ENCODE assay signal across 29 cellular contexts in the genomic region with DNA sequence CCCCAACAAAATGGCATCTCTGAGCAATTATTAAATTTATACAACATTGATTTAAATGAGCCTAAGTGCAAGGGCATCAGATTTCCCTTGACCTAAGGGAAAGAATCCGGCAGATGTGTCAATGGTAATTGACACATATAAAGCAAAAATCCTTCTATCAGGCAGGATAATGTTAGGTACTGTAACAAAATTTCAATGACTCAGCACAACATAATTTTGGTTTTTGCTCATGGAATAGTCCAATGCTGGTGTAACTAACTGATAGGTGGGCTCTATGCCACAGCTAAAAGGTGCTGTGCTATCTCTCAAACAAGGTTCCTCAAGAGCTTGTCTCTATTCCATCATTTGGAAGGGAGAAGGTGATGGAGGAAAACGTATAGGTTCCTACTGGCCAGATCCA.
"Had no signal": no experiment of that assay in that cellular context is flagged by ENCODE, and none has a peak within 500 bp of the region (broad histone marks: within the 10 kb centered on the region; RNA-seq: fewer than 3 reads in every experiment).

No MANE protein-coding gene starts in this region.

- H3K9me3 ChIP-seq: ovary, psoas muscle, spleen, suprapubic skin, testis, tibial artery, transverse colon, upper lobe of right lung, uterus had no signal

- DNase-seq: naive thymus-derived CD8-positive, alpha-beta T cell; occipital lobe; ovary; posterior cingulate gyrus; psoas muscle; right cardiac atrium; spleen; stimulated activated CD4-positive, alpha-beta T cell treated with anti-CD3 and anti-CD28 coated beads, Interleukin-12 subunit alpha, Interleukin-12 subunit beta, amount 100 ng/mL, for 4 hours; stimulated activated CD4-positive, alpha-beta T cell treated with anti-CD3 and anti-CD28 coated beads, Interleukin-1b, Interleukin-23, amount 100 ng/mL, for 48 hours; stimulated activated CD4-positive, alpha-beta T cell treated with anti-CD3 and anti-CD28 coated beads, Interleukin-4, amount 100 ng/mL, for 1 hour; stimulated activated CD4-positive, alpha-beta T cell treated with anti-CD3 and anti-CD28 coated beads, Interleukin-4, amount 100 ng/mL, for 4 hours; stimulated activated CD8-positive, alpha-beta memory T cell treated with anti-CD3 and anti-CD28 coated beads, Interleukin-4, amount 100 ng/mL, for 48 hours; stimulated activated naive CD4-positive, alpha-beta T cell; stimulated activated naive CD8-positive, alpha-beta T cell treated with anti-CD3 and anti-CD28 coated beads, Interleukin-15, amount 100 ng/mL, for 72 hours; stimulated activated naive CD8-positive, alpha-beta T cell treated with anti-CD3 and anti-CD28 coated beads, Interleukin-15, Interleukin-2, amounts not matched to agents 100 U/mL and 50 U/mL, for 24 hours; substantia nigra; testis; tibial artery; transverse colon; upper lobe of right lung; uterus had no signal

- H3K36me3 ChIP-seq: neural progenitor cell, ovary, spleen, suprapubic skin, tibial artery, transverse colon, upper lobe of right lung, uterus had no signal

- ATAC-seq: naive thymus-derived CD8-positive, alpha-beta T cell; natural killer cell treated with Interleukin-12 subunit alpha and Interleukin-12 subunit beta and Interleukin-15 and Interleukin-18, amount 100 ng/mL, for 72 hours; psoas muscle; right cardiac atrium; sciatic nerve; stimulated activated memory B cell treated with anti-CD40 and anti-IgM and Interleukin-4, amounts not matched to agents 10 μg/mL and 1 μg/mL and 100 μg/mL, for 72 hours; stimulated activated naive CD8-positive, alpha-beta T cell treated with anti-CD3 and anti-CD28 coated beads, Interleukin-15, amount 100 ng/mL, for 72 hours; stimulated activated naive CD8-positive, alpha-beta T cell treated with anti-CD3 and anti-CD28 coated beads, Interleukin-15, Interleukin-2, amounts not matched to agents 100 U/mL and 50 U/mL, for 24 hours; upper lobe of right lung had no signal

- H3K27ac ChIP-seq: neural progenitor cell, ovary, parathyroid adenoma, psoas muscle, skin epidermis, spleen, suprapubic skin, testis, tibial artery, transverse colon, upper lobe of right lung had no signal

- H2AFZ ChIP-seq: neural progenitor cell, parathyroid adenoma had no signal

- H3K4me2 ChIP-seq: neural progenitor cell, smooth muscle cell had no signal

- H3K4me1 ChIP-seq: parathyroid adenoma, spleen, upper lobe of right lung had no signal

- H3K9ac ChIP-seq: neural progenitor cell, parathyroid adenoma had no signal

- H3K79me2 ChIP-seq: parathyroid adenoma had no signal

- H3K27me3 ChIP-seq: neural progenitor cell, ovary, spleen, suprapubic skin, testis, tibial artery, transverse colon, upper lobe of right lung, uterus had no signal

- H3K4me3 ChIP-seq: neural progenitor cell, ovary, psoas muscle, skin epidermis, smooth muscle cell, spleen, suprapubic skin, testis, tibial artery, transverse colon, upper lobe of right lung, uterus had no signal
